In the genomic region with DNA sequence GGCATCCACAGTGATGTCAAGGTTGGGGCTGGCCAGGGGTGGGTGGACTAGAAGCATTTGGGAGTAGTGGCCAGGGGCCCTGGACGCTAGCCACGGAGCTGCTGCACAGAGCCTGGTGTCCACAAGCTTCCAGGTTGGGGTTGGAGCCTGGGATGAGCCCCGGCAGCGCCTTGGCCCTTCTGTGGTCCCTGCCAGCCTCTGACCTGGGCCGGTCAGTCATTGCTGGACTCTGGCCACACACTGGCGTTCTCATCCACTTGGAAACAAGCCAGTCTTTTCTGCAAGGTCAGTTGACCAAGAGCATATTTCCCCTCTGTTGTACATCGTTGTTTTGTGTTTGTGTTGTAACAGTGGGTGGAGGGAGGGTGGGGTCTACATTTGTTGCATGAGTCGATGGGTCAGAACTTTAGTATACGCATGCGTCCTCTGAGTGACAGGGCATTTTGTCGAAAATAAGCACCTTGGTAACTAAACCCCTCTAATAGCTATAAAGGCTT, we compare ENCODE assay signal across 13 cellular contexts. TPM values are rescaled to one million over a fixed set of nuclear protein-coding genes. Genes with fewer than 3 reads are reported as not detected.
DNase-seq lines count a peak whose midpoint lies in the region; ATAC-seq and TF ChIP-seq lines count a peak whose summit lies in the region.
"Had no signal": no experiment of that assay in that cellular context is flagged by ENCODE, and none has a peak within 500 bp of the region (broad histone marks: within the 10 kb centered on the region; RNA-seq: fewer than 3 reads in every experiment).

No MANE protein-coding gene starts in this region.

- H3K27ac ChIP-seq in SK-N-MC: 0 out of 2 replicates have a peak overlapping the region, but pooled peaks have one; percentile 8
- peak overlapping the region; percentile 67 for H3K27ac ChIP-seq in psoas muscle

- H3K36me3 ChIP-seq in SK-N-MC (ENCODE audit: insufficient read depth, low read length) (peaks cover 97% of the 10 kb centered on the region), psoas muscle (ENCODE audit: insufficient read depth in 1 of 2, low read depth in 1 of 2) (peaks cover 19 to 99% of the 10 kb centered on the region in 2 donors)

- no peak overlapping the region for H3K4me3 ChIP-seq in SK-N-MC
- no peak overlapping the region for H3K4me3 ChIP-seq in foreskin fibroblast (ENCODE audit: low read depth in 1 of 2, low read length in 2 of 2)
- no peak overlapping the region for H3K4me3 ChIP-seq in psoas muscle

- DNase-seq in CD14-positive monocyte (ENCODE audit: low spot score) (no peak), SK-N-MC (ENCODE audit: low read depth, low spot score) (no peak), foreskin fibroblast (peak; percentile 54 to 73), psoas muscle (peak; percentile 71 to 88), NOMO-1 (lab: John Stamatoyannopoulos, UW; ENCODE audit: unreplicated experiment in 2 of 2) (no peak), T-helper 2 cell (no peak), KBM-7 (no peak)
- DNase-seq in activated CD4-positive, alpha-beta T cell treated with anti-CD3 and anti-CD28 coated beads, Interleukin-2, amount 50 U/mL, for 1 hour: no peak
- DNase-seq: activated CD4-positive, alpha-beta T cell treated with anti-CD3 and anti-CD28 coated beads for 1 hour; activated naive CD4-positive, alpha-beta T cell; effector CD4-positive, alpha-beta T cell; KG1; SIG-M5 had no signal

- H3K36me3 Mint-ChIP-seq in CD14-positive monocyte: peaks cover 84 to 97% of the 10 kb centered on the region in 2 donors

- H3K9me3 ChIP-seq in SK-N-MC (ENCODE audit: low read depth, low read length) (no peaks in the 10 kb centered on the region), psoas muscle (no peaks in the 10 kb centered on the region)

- in situ Hi-C loops in KBM-7 (cut with MboI; ENCODE audit: low pct_unique_long_range_greater_than_20kb, low sequenced_read_pairs): no loop called here

- peak overlapping the region in 1 of 2 donors; percentile 21 for H3K4me3 Mint-ChIP-seq in CD14-positive monocyte

- peak; percentile 51 to 74 (median 65) for ATAC-seq in psoas muscle

- H3K27me3 ChIP-seq in psoas muscle (ENCODE audit: insufficient read depth in 3 of 3, low read length in 2 of 3): no peaks in the 10 kb centered on the region

- TF ChIP-seq CTCF in CD14-positive monocyte (IDR thresholded peaks at IDR 0.05): no peak
- TF ChIP-seq CTCF in foreskin fibroblast (IDR thresholded peaks at IDR 0.05; ENCODE audit: low read depth, low read length): no peak
- no peak for TF ChIP-seq CTCF in psoas muscle (IDR thresholded peaks at IDR 0.05)

- H3K4me1 ChIP-seq in psoas muscle: peaks cover 31% of the 10 kb centered on the region

- H3K9ac ChIP-seq in SK-N-MC (ENCODE audit: insufficient read length): no peak overlapping the region

- H3K27ac Mint-ChIP-seq in CD14-positive monocyte: peak overlapping the region; percentile 78 to 95 (median 90)

- intact Hi-C loops in CD14-positive monocyte (cut with micrococcal nuclease): no loop called here
- intact Hi-C loops in psoas muscle (cut with DNase I): loop anchor here (5.0 kb wide), 4 partner anchors 67 to 122 kb away; partner anchors contain the start of gene TAF4 (in 1 of the 2)

- 20 to 34% (median 25%) methylated on average over 11 of the region's 11 CpGs for WGBS in psoas muscle, 3 donors

- peaks cover 58% of the 10 kb centered on the region for H3K4me1 Mint-ChIP-seq in CD14-positive monocyte

- no peaks in the 10 kb centered on the region for H3K27me3 Mint-ChIP-seq in CD14-positive monocyte (ENCODE audit: low read depth in 3 of 3)

- H3K9me3 Mint-ChIP-seq in CD14-positive monocyte: peaks cover 0 to 3% (median 0%) of the 10 kb centered on the region in 7 donors

RNA-seq across cellular contexts. Expression of gene PSMA7, which starts 8.4 kb away (rescaled TPM):
- polyA plus RNA-seq in CD14-positive monocyte (100 to 1,000 TPM; 527 to 668 TPM), psoas muscle (1,000 to 10,000 TPM in 1 of 3 donors, 100 to 1,000 TPM in 2; 652 to 1,146 (median 986) TPM)
- total RNA-seq in psoas muscle: 100 to 1,000 TPM; 307 to 499 (median 459) TPM

RNA-seq across cellular contexts. Expression of gene SS18L1, which starts 8.8 kb away (rescaled TPM):
- polyA plus RNA-seq in CD14-positive monocyte: 1 to 10 TPM in 1 of 2 donors, under 1 TPM in 1; 0.75 to 1.1 TPM
- 10 to 100 TPM; 10.2 to 18.0 (median 13.2) TPM for total RNA-seq in psoas muscle
- polyA plus RNA-seq in psoas muscle: 10 to 100 TPM; 10.1 to 12.7 (median 10.3) TPM

RNA-seq across cellular contexts. Expression of gene LSM14B, which starts 12.5 kb away (rescaled TPM):
- polyA plus RNA-seq in CD14-positive monocyte (1 to 10 TPM; 1.0 to 1.4 TPM), psoas muscle (10 to 100 TPM; 26.4 to 54.2 (median 39.6) TPM)
- 10 to 100 TPM; 52.4 to 67.0 (median 60.8) TPM for total RNA-seq in psoas muscle

RNA-seq across cellular contexts. Expression of gene MTG2, which starts 48.0 kb away (rescaled TPM):
- polyA plus RNA-seq in CD14-positive monocyte: 10 to 100 TPM; 10.8 to 14.9 TPM
- total RNA-seq in psoas muscle: 10 to 100 TPM; 29.5 to 56.5 (median 39.6) TPM
- 10 to 100 TPM; 25.0 to 56.2 (median 46.7) TPM for polyA plus RNA-seq in psoas muscle

Comparison
In these comparisons a context has a peak if more than half of its experiments do, and no peak if none do; other contexts are left out.
1. DNase-seq: peak in foreskin fibroblast (2 of 2) and psoas muscle (2 of 2); none in CD14-positive monocyte (single experiment), SK-N-MC (single experiment), NOMO-1 (0 of 2), T-helper 2 cell (0 of 5), activated CD4-positive, alpha-beta T cell treated with anti-CD3 and anti-CD28 coated beads, Interleukin-2, amount 50 U/mL, for 1 hour (single experiment) and KBM-7 (single experiment).
2. RNA of gene SS18L1, which starts 8.8 kb away (polyA plus RNA-seq): 10.1 to 12.7 TPM in psoas muscle; 0.75 to 1.1 TPM in CD14-positive monocyte; every median in the first group is over 4 times any median in the second.
3. RNA of gene LSM14B, which starts 12.5 kb away (polyA plus RNA-seq): 26.4 to 54.2 TPM in psoas muscle; 1.0 to 1.4 TPM in CD14-positive monocyte; every median in the first group is over 10 times any median in the second.
4. intact Hi-C loops: an anchor here in psoas muscle (5.0 kb wide); none called in CD14-positive monocyte.